21 cellular contexts compared by ENCODE assay signal in genomic region chr9:5642170-5642569, GRCh38.
"Had no signal": no experiment of that assay in that cellular context is flagged by ENCODE, and none has a peak within 500 bp of the region (broad histone marks: within the 10 kb centered on the region; RNA-seq: fewer than 3 reads in every experiment).

No MANE protein-coding gene starts in this region.

- H3K27me3 Mint-ChIP-seq: activated CD8-positive, alpha-beta memory T cell treated with anti-CD3 and anti-CD28 coated beads, Interleukin-2, amount 10 ng/mL, durations not matched to agents 7 days and 5 days; activated naive CD8-positive, alpha-beta T cell had no signal

- H3K9me3 ChIP-seq: MG63 had no signal

- H3K4me3 ChIP-seq: cardiac muscle cell, MG63, PC-9 had no signal

- H3K27ac Mint-ChIP-seq: activated CD8-positive, alpha-beta memory T cell treated with anti-CD3 and anti-CD28 coated beads, Interleukin-2, amount 10 ng/mL, durations not matched to agents 7 days and 5 days; activated naive CD8-positive, alpha-beta T cell; T-helper 1 cell treated with Interleukin-12 subunit alpha and Interleukin-12 subunit beta and Interleukin-4 antibody, amounts not matched to agents 30 μg/mL and 1 μg/mL, for 36 hours had no signal

- ATAC-seq: activated CD8-positive, alpha-beta memory T cell treated with anti-CD3 and anti-CD28 coated beads, Interleukin-2, amount 10 ng/mL, durations not matched to agents 7 days and 5 days; activated T-cell treated with anti-CD3 and anti-CD28 coated beads, Interleukin-2, amount 50 U/mL, for 4 hours; WTC11 had no signal

- H3K27me3 ChIP-seq: brain microvascular endothelial cell, cardiac muscle cell, MG63 had no signal

- H3K27ac ChIP-seq: brain microvascular endothelial cell, cardiac muscle cell, PC-9 had no signal

- H3K36me3 ChIP-seq: brain microvascular endothelial cell, cardiac muscle cell, MG63 had no signal

- H3K4me3 Mint-ChIP-seq: activated CD8-positive, alpha-beta memory T cell treated with anti-CD3 and anti-CD28 coated beads, Interleukin-2, amount 10 ng/mL, durations not matched to agents 7 days and 5 days; activated naive CD4-positive, alpha-beta T cell treated with anti-CD3 and anti-CD28 coated beads for 36 hours; activated naive CD8-positive, alpha-beta T cell; activated T-cell treated with anti-CD3 and anti-CD28 coated beads, Interleukin-2, amount 50 U/mL, for 4 hours; T-helper 1 cell treated with Interleukin-12 subunit alpha and Interleukin-12 subunit beta and Interleukin-4 antibody, amounts not matched to agents 30 μg/mL and 1 μg/mL, for 36 hours; WTC11 had no signal

- DNase-seq: activated CD4-positive, alpha-beta T cell treated with anti-CD3 and anti-CD28 coated beads for 48 hours; activated CD4-positive, alpha-beta T cell treated with anti-CD3 and anti-CD28 coated beads, Interleukin-2, amount 50 U/mL, for 48 hours; activated CD4-positive, CD25-positive, alpha-beta regulatory T cell treated with anti-CD3 and anti-CD28 coated beads, Interleukin-2, amount 50 U/mL, for 72 hours; activated CD8-positive, alpha-beta memory T cell treated with anti-CD3 and anti-CD28 coated beads, Interleukin-2, amount 10 ng/mL, durations not matched to agents 7 days and 5 days; activated effector memory CD4-positive, alpha-beta T cell treated with anti-CD3 and anti-CD28 coated beads, Interleukin-2, amount 50 U/mL, for 16 hours; activated naive CD4-positive, alpha-beta T cell treated with anti-CD3 and anti-CD28 coated beads for 36 hours; activated T-cell treated with anti-CD3 and anti-CD28 coated beads, Interleukin-2, amount 50 U/mL, for 4 hours; brain microvascular endothelial cell; MG63; MV-4-11; NCI-H1092 treated with DMSO at 0.1 percent for 48 hours; NCI-H1417 treated with DMSO at 0.1 percent for 48 hours; NCI-H1694; NCI-H2029 treated with DMSO at 0.1 percent for 48 hours; NCI-H510A treated with DMSO at 0.1 percent for 48 hours; PC-9; SHP77 treated with DMSO at 0.1 percent for 48 hours had no signal
